ENCODE assay signal across 19 cellular contexts in genomic region chr3:30679045-30679444, GRCh38.
DNase-seq lines count a peak whose midpoint lies in the region; ATAC-seq, FAIRE-seq and TF ChIP-seq lines count a peak whose summit lies in the region.
"Had no signal": no experiment of that assay in that cellular context is flagged by ENCODE, and none has a peak within 500 bp of the region (broad histone marks: within the 10 kb centered on the region; RNA-seq: fewer than 3 reads in every experiment).

No MANE protein-coding gene starts in this region.

- H3K9me3 Mint-ChIP-seq in activated naive CD8-positive, alpha-beta T cell treated with anti-CD3 and anti-CD28 coated beads for 36 hours: peaks cover 8% of the 10 kb centered on the region
- peaks cover 0 to 2% (median 0%) of the 10 kb centered on the region in 9 donors for H3K9me3 Mint-ChIP-seq in naive thymus-derived CD8-positive, alpha-beta T cell
- H3K9me3 Mint-ChIP-seq: neural progenitor cell had no signal

- BruUV-seq in HepG2 (replicated peaks; lab: Mats Ljungman, UMichigan): no TSS peak

- no peak for TF ChIP-seq RAD21 in HepG2 (CRISPR knock-in tag; IDR thresholded peaks at IDR 0.05)

- H3K36me3 Mint-ChIP-seq in activated naive CD8-positive, alpha-beta T cell treated with anti-CD3 and anti-CD28 coated beads for 36 hours: peaks cover 87% of the 10 kb centered on the region
- H3K36me3 Mint-ChIP-seq in naive thymus-derived CD8-positive, alpha-beta T cell: peaks cover 48 to 98% (median 66%) of the 10 kb centered on the region in 3 donors

- TF ChIP-seq CTCF in HepG2 (CRISPR knock-in tag; IDR thresholded peaks at IDR 0.05): no peak
- no peak for TF ChIP-seq CTCF in right lobe of liver (IDR thresholded peaks at IDR 0.05)
- no peak for TF ChIP-seq CTCF in vagina (IDR thresholded peaks at IDR 0.05)

- TF ChIP-seq EP300 in HepG2 (IDR thresholded peaks at IDR 0.05; ENCODE audit: low read depth in 2 of 2, low read length in 2 of 2) (no peak), HepG2 (CRISPR knock-in tag; IDR thresholded peaks at IDR 0.05; ENCODE audit: borderline replicate concordance) (no peak)

- no peak overlapping the region for H2AFZ ChIP-seq in HepG2 (ENCODE audit: low read length)
- H2AFZ ChIP-seq: neural progenitor cell had no signal

- no peak for TF ChIP-seq POLR2A in HepG2 (IDR thresholded peaks at IDR 0.05; ENCODE audit: insufficient read depth in 1 of 2, low read depth in 2 of 2, low read length in 2 of 2)
- TF ChIP-seq POLR2A in right lobe of liver (IDR thresholded peaks at IDR 0.05): no peak
- no peak for TF ChIP-seq POLR2A in vagina (IDR thresholded peaks at IDR 0.05)

- in situ Hi-C loops in HepG2 (cut with HindIII; ENCODE audit: extremely low pct_ligation_motif_present, low pct_unique_long_range_greater_than_20kb): no loop called here

- peaks cover 71% of the 10 kb centered on the region for H3K79me2 ChIP-seq in HepG2 (ENCODE audit: insufficient read depth, low read length)

- ATAC-seq in HepG2: no peak
- ATAC-seq in right lobe of liver: no peak
- ATAC-seq in naive thymus-derived CD8-positive, alpha-beta T cell: no peak
- ATAC-seq: left lung, right cardiac atrium had no signal

- H3K27ac ChIP-seq in HepG2 (ENCODE audit: extremely low read length, insufficient read depth, low read length) (no peak overlapping the region), right lobe of liver (no peak overlapping the region), vagina (peak overlapping the region; percentile 42)
- H3K27ac ChIP-seq: neural progenitor cell, VCaP had no signal

- H3K4me1 Mint-ChIP-seq in activated naive CD8-positive, alpha-beta T cell treated with anti-CD3 and anti-CD28 coated beads for 36 hours: peaks cover 94% of the 10 kb centered on the region
- peaks cover 62 to 98% (median 96%) of the 10 kb centered on the region in 4 donors for H3K4me1 Mint-ChIP-seq in naive thymus-derived CD8-positive, alpha-beta T cell

- POLR2A ChIA-PET in HepG2 (lab: Yijun Ruan, JAX): no interaction called here
- POLR2A ChIA-PET in naive thymus-derived CD8-positive, alpha-beta T cell (lab: Charles Lee): interaction anchor here (0.9 to 6.6 kb wide), 12 partner anchors 11 to 853 kb away, joined by 3 to 48 read pairs (median 6); partner anchors contain the start of genes STT3B and TGFBR2

- no peaks in the 10 kb centered on the region for H3K9me3 ChIP-seq in HepG2 (ENCODE audit: low read length)
- no peaks in the 10 kb centered on the region for H3K9me3 ChIP-seq in right lobe of liver
- H3K9me3 ChIP-seq in vagina: no peaks in the 10 kb centered on the region
- H3K9me3 ChIP-seq: left lung, SK-N-SH had no signal

- DNase-seq in HepG2 (ENCODE audit: low spot score) (no peak), right lobe of liver (no peak), vagina (ENCODE audit: extremely low spot score in 2 of 2) (no peak), NCI-H1048 (lab: John Stamatoyannopoulos, UW) (no peak), epidermal melanocyte (ENCODE audit: insufficient read length, low spot score) (no peak), superior temporal gyrus (ENCODE audit: extremely low spot score) (no peak)
- no peak for DNase-seq in activated naive CD8-positive, alpha-beta T cell treated with anti-CD3 and anti-CD28 coated beads for 36 hours
- no peak for DNase-seq in naive thymus-derived CD8-positive, alpha-beta T cell
- DNase-seq: hypothalamus; left lung; NCI-H1436; OCI-M1; right cardiac atrium; SK-N-SH; stimulated activated CD4-positive, alpha-beta T cell treated with anti-CD3 and anti-CD28 coated beads, Interleukin-2, amount 100 ng/mL, for 48 hours; stimulated activated CD8-positive, alpha-beta memory T cell treated with anti-CD3 and anti-CD28 coated beads, Interleukin-4, amount 100 ng/mL, for 48 hours had no signal

- CTCF ChIA-PET in HepG2 (lab: Yijun Ruan, JAX; ENCODE audit: low intra/inter-chr PET ratio, low total read pairs): no interaction called here

- intact Hi-C loops in HepG2 (cut with micrococcal nuclease; ENCODE audit: unreplicated experiment) (no loop called here), right lobe of liver (cut with DNase I) (no loop called here), vagina (cut with DNase I) (no loop called here)

- peaks cover 77% of the 10 kb centered on the region for H4K20me1 ChIP-seq in HepG2 (ENCODE audit: insufficient read depth, low read length)

- FAIRE-seq in HepG2 (lab: Jason Lieb, UNC): no peak
- FAIRE-seq: urothelium cell line had no signal

- no peak overlapping the region for H3K4me3 Mint-ChIP-seq in activated naive CD8-positive, alpha-beta T cell treated with anti-CD3 and anti-CD28 coated beads for 36 hours
- H3K4me3 Mint-ChIP-seq in naive thymus-derived CD8-positive, alpha-beta T cell: peak overlapping the region in 8 of 10 donors; percentile 3 to 65 (median 56)
- H3K4me3 Mint-ChIP-seq: neural progenitor cell had no signal

- peaks cover 42 to 90% of the 10 kb centered on the region in 2 experiments for H3K36me3 ChIP-seq in HepG2 (replicated peaks in 1 of 2; ENCODE audit: control insufficient read depth in 1 of 2, insufficient read depth in 2 of 2, low read length in 2 of 2)
- peaks cover 0 to 38% (median 11%) of the 10 kb centered on the region in 4 donors for H3K36me3 ChIP-seq in right lobe of liver
- peaks cover 0 to 47% of the 10 kb centered on the region in 2 donors for H3K36me3 ChIP-seq in vagina
- H3K36me3 ChIP-seq: neural progenitor cell had no signal

- H3K9ac ChIP-seq in HepG2 (ENCODE audit: insufficient read depth, low read depth, low read length): no peak overlapping the region
- H3K9ac ChIP-seq: neural progenitor cell, SK-N-SH had no signal

- H3K4me1 ChIP-seq in HepG2 (ENCODE audit: insufficient read depth, low read length) (no peaks in the 10 kb centered on the region; the same call in 1 of the 2 replicates), right lobe of liver (peaks cover 0 to 4% (median 0%) of the 10 kb centered on the region in 4 donors), vagina (peaks cover 91% of the 10 kb centered on the region)

- peak overlapping the region; percentile 92 for H3K27ac Mint-ChIP-seq in activated naive CD8-positive, alpha-beta T cell treated with anti-CD3 and anti-CD28 coated beads for 36 hours
- H3K27ac Mint-ChIP-seq in naive thymus-derived CD8-positive, alpha-beta T cell: peak overlapping the region; percentile 69 to 100 (median 88)
- H3K27ac Mint-ChIP-seq: neural progenitor cell had no signal

- H3K4me2 ChIP-seq in HepG2 (ENCODE audit: low read depth, low read length): no peak overlapping the region
- H3K4me2 ChIP-seq: neural progenitor cell, SK-N-SH had no signal

- H3K4me3 ChIP-seq in HepG2 (replicated peaks in 1 of 3; ENCODE audit: insufficient read depth in 1 of 3, low read depth in 2 of 3, low read length in 3 of 3): no peak overlapping the region
- H3K4me3 ChIP-seq in right lobe of liver: no peak overlapping the region
- no peak overlapping the region for H3K4me3 ChIP-seq in vagina
- H3K4me3 ChIP-seq: left lung, neural progenitor cell had no signal

- H3K27me3 ChIP-seq in HepG2 (ENCODE audit: control insufficient read depth in 1 of 2, insufficient read depth in 2 of 2, low read length in 2 of 2): no peaks in the 10 kb centered on the region
- no peaks in the 10 kb centered on the region for H3K27me3 ChIP-seq in right lobe of liver
- no peaks in the 10 kb centered on the region for H3K27me3 ChIP-seq in vagina
- H3K27me3 ChIP-seq: left lung, neural progenitor cell had no signal

- H3K27me3 Mint-ChIP-seq in activated naive CD8-positive, alpha-beta T cell treated with anti-CD3 and anti-CD28 coated beads for 36 hours: no peaks in the 10 kb centered on the region
- no peaks in the 10 kb centered on the region for H3K27me3 Mint-ChIP-seq in naive thymus-derived CD8-positive, alpha-beta T cell

TF ChIP-seq in HepG2, 621 proteins besides CTCF, POLR2A, EP300 and RAD21:
- TF ChIP-seq ELF4 (CRISPR knock-in tag; IDR thresholded peaks at IDR 0.05; ENCODE audit: borderline replicate concordance) (no peak), ZNF672 (CRISPR knock-in tag; IDR thresholded peaks at IDR 0.05) (no peak), POLR2AphosphoS5 (IDR thresholded peaks at IDR 0.05; ENCODE audit: low read depth, low read length) (peak; percentile 32; the same call in 1 of the 2 replicates), NCOR1 (IDR thresholded peaks at IDR 0.05; ENCODE audit: borderline replicate concordance, low read length) (no peak), POLR2AphosphoS2 (IDR thresholded peaks at IDR 0.05; ENCODE audit: low read depth, low read length) (peak; percentile 53; the same call in 1 of the 2 replicates), AKAP8 (CRISPR knock-in tag; IDR thresholded peaks at IDR 0.05) (no peak), RBM22 (optimal IDR thresholded peaks at IDR 0.05; ENCODE audit: low read length) (peak; percentile 98), SSRP1 (CRISPR knock-in tag; IDR thresholded peaks at IDR 0.05) (peak; percentile 19; the same call in 1 of the 2 replicates), ZNF652 (CRISPR knock-in tag; IDR thresholded peaks at IDR 0.05; ENCODE audit: borderline replicate concordance, low read depth) (no peak)
- TF ChIP-seq, protein P1, sequence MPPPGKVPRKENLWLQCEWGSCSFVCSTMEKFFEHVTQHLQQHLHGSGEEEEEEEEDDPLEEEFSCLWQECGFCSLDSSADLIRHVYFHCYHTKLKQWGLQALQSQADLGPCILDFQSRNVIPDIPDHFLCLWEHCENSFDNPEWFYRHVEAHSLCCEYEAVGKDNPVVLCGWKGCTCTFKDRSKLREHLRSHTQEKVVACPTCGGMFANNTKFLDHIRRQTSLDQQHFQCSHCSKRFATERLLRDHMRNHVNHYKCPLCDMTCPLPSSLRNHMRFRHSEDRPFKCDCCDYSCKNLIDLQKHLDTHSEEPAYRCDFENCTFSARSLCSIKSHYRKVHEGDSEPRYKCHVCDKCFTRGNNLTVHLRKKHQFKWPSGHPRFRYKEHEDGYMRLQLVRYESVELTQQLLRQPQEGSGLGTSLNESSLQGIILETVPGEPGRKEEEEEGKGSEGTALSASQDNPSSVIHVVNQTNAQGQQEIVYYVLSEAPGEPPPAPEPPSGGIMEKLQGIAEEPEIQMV (CRISPR knock-in tag; IDR thresholded peaks at IDR 0.05; ENCODE audit: low read depth): no peak
- TF ChIP-seq, protein P2, sequence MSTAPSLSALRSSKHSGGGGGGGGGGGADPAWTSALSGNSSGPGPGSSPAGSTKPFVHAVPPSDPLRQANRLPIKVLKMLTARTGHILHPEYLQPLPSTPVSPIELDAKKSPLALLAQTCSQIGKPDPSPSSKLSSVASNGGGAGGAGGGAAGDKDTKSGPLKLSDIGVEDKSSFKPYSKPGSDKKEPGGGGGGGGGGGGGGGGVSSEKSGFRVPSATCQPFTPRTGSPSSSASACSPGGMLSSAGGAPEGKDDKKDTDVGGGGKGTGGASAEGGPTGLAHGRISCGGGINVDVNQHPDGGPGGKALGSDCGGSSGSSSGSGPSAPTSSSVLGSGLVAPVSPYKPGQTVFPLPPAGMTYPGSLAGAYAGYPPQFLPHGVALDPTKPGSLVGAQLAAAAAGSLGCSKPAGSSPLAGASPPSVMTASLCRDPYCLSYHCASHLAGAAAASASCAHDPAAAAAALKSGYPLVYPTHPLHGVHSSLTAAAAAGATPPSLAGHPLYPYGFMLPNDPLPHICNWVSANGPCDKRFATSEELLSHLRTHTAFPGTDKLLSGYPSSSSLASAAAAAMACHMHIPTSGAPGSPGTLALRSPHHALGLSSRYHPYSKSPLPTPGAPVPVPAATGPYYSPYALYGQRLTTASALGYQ (CRISPR knock-in tag; IDR thresholded peaks at IDR 0.05): no peak
TF ChIP-seq in HepG2: peak in this region for 4.
